In the genomic region with DNA sequence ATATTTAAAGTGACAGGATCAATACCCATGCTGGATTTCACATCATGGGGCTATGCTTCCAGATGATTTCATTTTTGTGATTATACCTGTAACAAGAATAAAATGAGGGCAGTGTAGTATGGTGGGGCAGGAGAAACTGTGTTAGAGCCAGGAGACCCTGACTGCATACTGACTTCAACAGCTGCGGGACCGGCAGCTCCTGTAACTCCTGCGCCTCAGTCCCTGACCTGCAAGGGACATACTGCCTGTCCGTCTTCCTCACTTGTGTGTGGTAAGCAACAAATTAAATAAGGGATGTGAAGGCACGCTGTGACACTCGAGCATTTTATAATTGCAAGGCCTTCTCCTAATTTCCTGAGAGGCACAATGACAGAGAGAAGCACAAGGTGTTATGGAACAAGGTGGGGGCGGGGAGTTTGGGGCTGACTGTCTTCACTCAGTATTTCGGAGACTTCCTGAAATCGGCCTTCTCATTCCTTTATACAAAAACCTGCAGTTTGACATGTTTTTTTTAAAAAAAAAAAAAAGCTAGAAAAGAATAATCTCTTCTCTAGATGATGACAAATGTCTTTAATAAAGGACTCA, we compare ENCODE assay signal across 1 cellular context.
TF ChIP-seq lines count a peak whose summit lies in the region.

No MANE protein-coding gene starts in this region.

TF ChIP-seq in GM23338, 12 proteins besides CTCF, POLR2A, EP300 and RAD21 (continued from another document):
- TF ChIP-seq ZNF462 (CRISPR knock-in tag; IDR thresholded peaks at IDR 0.05): no peak
- no peak for TF ChIP-seq POLR2AphosphoS5 (IDR thresholded peaks at IDR 0.05; ENCODE audit: low read depth)
- TF ChIP-seq ZNF331 (CRISPR knock-in tag; IDR thresholded peaks at IDR 0.05; ENCODE audit: low read depth): no peak
- TF ChIP-seq CREB1 (CRISPR knock-in tag; IDR thresholded peaks at IDR 0.05; ENCODE audit: low read depth): no peak
- TF ChIP-seq JUNB (IDR thresholded peaks at IDR 0.05; ENCODE audit: unreplicated experiment): no peak
